In the genomic region with DNA sequence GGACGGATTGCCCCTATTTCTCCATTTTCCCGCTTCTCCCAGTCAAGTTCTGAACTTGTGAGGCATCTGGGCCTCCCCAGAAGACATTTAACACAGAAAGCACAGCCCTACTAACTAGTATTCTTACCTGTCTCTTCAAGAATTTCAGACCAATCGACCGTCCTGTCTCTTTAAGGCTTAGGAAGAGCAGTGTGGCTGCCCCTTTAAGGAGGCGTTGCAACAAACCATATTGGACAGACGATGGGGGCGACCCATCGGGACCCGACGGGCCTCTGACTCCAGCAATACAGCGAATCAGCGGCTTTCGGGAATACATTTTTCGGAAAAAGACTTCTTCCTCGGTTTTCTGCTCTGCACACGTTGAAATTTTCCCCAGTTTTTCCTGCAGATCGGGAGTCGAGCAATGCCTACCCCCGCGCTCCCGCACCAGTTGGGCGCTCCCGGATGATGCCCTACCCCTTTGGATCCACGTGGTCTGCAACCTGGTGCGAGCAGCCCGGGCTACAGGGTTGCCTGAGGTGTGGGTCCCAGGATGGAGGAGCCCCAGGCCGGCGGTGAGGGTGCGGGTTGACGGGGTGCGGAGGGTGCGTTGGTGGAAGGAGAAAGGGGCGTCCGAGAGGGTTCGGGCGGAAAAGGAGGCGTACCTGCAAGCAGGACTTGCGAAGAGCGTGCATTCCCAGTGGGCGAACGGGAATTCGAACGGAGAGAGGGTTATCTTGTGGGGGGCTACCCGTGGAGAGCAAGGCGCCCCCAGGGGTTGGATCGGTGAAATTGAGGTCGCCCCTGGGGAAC, we compare ENCODE assay signal across 1 cellular context.
TF ChIP-seq lines count a peak whose summit lies in the region.

A gene with protein sequence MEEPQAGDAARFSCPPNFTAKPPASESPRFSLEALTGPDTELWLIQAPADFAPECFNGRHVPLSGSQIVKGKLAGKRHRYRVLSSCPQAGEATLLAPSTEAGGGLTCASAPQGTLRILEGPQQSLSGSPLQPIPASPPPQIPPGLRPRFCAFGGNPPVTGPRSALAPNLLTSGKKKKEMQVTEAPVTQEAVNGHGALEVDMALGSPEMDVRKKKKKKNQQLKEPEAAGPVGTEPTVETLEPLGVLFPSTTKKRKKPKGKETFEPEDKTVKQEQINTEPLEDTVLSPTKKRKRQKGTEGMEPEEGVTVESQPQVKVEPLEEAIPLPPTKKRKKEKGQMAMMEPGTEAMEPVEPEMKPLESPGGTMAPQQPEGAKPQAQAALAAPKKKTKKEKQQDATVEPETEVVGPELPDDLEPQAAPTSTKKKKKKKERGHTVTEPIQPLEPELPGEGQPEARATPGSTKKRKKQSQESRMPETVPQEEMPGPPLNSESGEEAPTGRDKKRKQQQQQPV (plus strand): TSS at position 480 of the 792 bp plus-strand sequence. CDS start 53 bp downstream, at position 533.

TF ChIP-seq in HepG2, 621 proteins besides CTCF, POLR2A, EP300 and RAD21 (continued from another document and continues in another):
- TF ChIP-seq SMAD3 (CRISPR knock-in tag; IDR thresholded peaks at IDR 0.05) (peak; percentile 53; the same call in 1 of the 2 replicates), ZFP90 (CRISPR knock-in tag; IDR thresholded peaks at IDR 0.05; ENCODE audit: borderline replicate concordance) (no peak), TRIM24 (CRISPR knock-in tag; IDR thresholded peaks at IDR 0.05) (no peak), ZNF7 (CRISPR knock-in tag; IDR thresholded peaks at IDR 0.05) (no peak), ZNF232 (CRISPR knock-in tag; IDR thresholded peaks at IDR 0.05; ENCODE audit: borderline replicate concordance) (no peak), ZNF180 (CRISPR knock-in tag; IDR thresholded peaks at IDR 0.05; ENCODE audit: borderline replicate concordance, low read depth) (no peak), MED8 (CRISPR knock-in tag; IDR thresholded peaks at IDR 0.05; ENCODE audit: insufficient replicate concordance) (peak; percentile 65), ZNF124 (CRISPR knock-in tag; IDR thresholded peaks at IDR 0.05) (no peak), IKZF4 (CRISPR knock-in tag; IDR thresholded peaks at IDR 0.05; ENCODE audit: borderline replicate concordance, low read depth, not compliant biosample characterization) (no peak), ESRRA (CRISPR knock-in tag; IDR thresholded peaks at IDR 0.05; ENCODE audit: low read depth) (no peak), ZNF441 (CRISPR knock-in tag; IDR thresholded peaks at IDR 0.05; ENCODE audit: borderline replicate concordance) (no peak), SIN3A (IDR thresholded peaks at IDR 0.05; ENCODE audit: borderline replicate concordance, low read depth, low read length) (peak; percentile 95), TMF1 (CRISPR knock-in tag; IDR thresholded peaks at IDR 0.05; ENCODE audit: low read depth) (no peak), ZNF792 (CRISPR knock-in tag; IDR thresholded peaks at IDR 0.05) (0 out of 2 replicates have a peak, but pooled peaks have one; percentile 15), NFE2L2 (IDR thresholded peaks at IDR 0.05; ENCODE audit: low read length) (no peak), PHB2 (IDR thresholded peaks at IDR 0.05; ENCODE audit: partially characterized antibody) (no peak), ZNF446 (CRISPR knock-in tag; IDR thresholded peaks at IDR 0.05) (no peak), FOXK2 (IDR thresholded peaks at IDR 0.05) (peak; percentile 99), DNMT1 (CRISPR knock-in tag; IDR thresholded peaks at IDR 0.05) (no peak), ZNF354B (CRISPR knock-in tag; IDR thresholded peaks at IDR 0.05) (0 out of 2 replicates have a peak, but pooled peaks have one; percentile 72), NFIC (IDR thresholded peaks at IDR 0.05; ENCODE audit: low read length) (0 out of 2 replicates have a peak, but pooled peaks have one; percentile 32), ZNF510 (CRISPR knock-in tag; IDR thresholded peaks at IDR 0.05; ENCODE audit: low read depth) (peak; percentile 78; the same call in 1 of the 2 replicates), MXD3 (CRISPR knock-in tag; IDR thresholded peaks at IDR 0.05) (peak; percentile 87; the same call in 1 of the 2 replicates), POGZ (CRISPR knock-in tag; IDR thresholded peaks at IDR 0.05) (no peak), SIN3B (IDR thresholded peaks at IDR 0.05; ENCODE audit: low read length) (no peak), ZNF431 (CRISPR knock-in tag; IDR thresholded peaks at IDR 0.05; ENCODE audit: borderline replicate concordance, low read depth) (no peak), CEBPB (IDR thresholded peaks at IDR 0.05; ENCODE audit: borderline replicate concordance, low read depth, low read length) (no peak), BHLHE40 (IDR thresholded peaks at IDR 0.05; ENCODE audit: low read length) (peak; percentile 96), ZNF710 (CRISPR knock-in tag; IDR thresholded peaks at IDR 0.05; ENCODE audit: borderline replicate concordance) (0 out of 2 replicates have a peak, but pooled peaks have one; percentile 41), ZFP37 (CRISPR knock-in tag; IDR thresholded peaks at IDR 0.05; ENCODE audit: borderline replicate concordance) (no peak), RORA (CRISPR knock-in tag; IDR thresholded peaks at IDR 0.05) (no peak), CEBPZ (IDR thresholded peaks at IDR 0.05; ENCODE audit: low read length) (no peak), ZNF674 (CRISPR knock-in tag; IDR thresholded peaks at IDR 0.05; ENCODE audit: low read depth) (no peak), HNRNPLL (IDR thresholded peaks at IDR 0.05; ENCODE audit: low read depth, low read length, poor library complexity, severe bottlenecking) (peak; percentile 37), ZNF225 (CRISPR knock-in tag; IDR thresholded peaks at IDR 0.05) (no peak), AHR (CRISPR knock-in tag; IDR thresholded peaks at IDR 0.05) (no peak), ZNF44 (CRISPR knock-in tag; IDR thresholded peaks at IDR 0.05) (no peak), WIZ (CRISPR knock-in tag; IDR thresholded peaks at IDR 0.05) (no peak), SNAPC5 (CRISPR knock-in tag; IDR thresholded peaks at IDR 0.05; ENCODE audit: borderline replicate concordance) (no peak), PRDM15 (CRISPR knock-in tag; IDR thresholded peaks at IDR 0.05) (no peak), ZNF629 (CRISPR knock-in tag; conservative IDR thresholded peaks at IDR 0.05) (no peak), PITX1 (CRISPR knock-in tag; IDR thresholded peaks at IDR 0.05) (no peak), FOSL1 (CRISPR knock-in tag; IDR thresholded peaks at IDR 0.05; ENCODE audit: borderline replicate concordance) (no peak)
- TF ChIP-seq, protein P1, sequence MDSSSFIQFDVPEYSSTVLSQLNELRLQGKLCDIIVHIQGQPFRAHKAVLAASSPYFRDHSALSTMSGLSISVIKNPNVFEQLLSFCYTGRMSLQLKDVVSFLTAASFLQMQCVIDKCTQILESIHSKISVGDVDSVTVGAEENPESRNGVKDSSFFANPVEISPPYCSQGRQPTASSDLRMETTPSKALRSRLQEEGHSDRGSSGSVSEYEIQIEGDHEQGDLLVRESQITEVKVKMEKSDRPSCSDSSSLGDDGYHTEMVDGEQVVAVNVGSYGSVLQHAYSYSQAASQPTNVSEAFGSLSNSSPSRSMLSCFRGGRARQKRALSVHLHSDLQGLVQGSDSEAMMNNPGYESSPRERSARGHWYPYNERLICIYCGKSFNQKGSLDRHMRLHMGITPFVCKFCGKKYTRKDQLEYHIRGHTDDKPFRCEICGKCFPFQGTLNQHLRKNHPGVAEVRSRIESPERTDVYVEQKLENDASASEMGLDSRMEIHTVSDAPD (CRISPR knock-in tag; IDR thresholded peaks at IDR 0.05) = no peak
- TF ChIP-seq, protein P2, sequence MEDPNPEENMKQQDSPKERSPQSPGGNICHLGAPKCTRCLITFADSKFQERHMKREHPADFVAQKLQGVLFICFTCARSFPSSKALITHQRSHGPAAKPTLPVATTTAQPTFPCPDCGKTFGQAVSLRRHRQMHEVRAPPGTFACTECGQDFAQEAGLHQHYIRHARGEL (CRISPR knock-in tag; IDR thresholded peaks at IDR 0.05) = no peak
- TF ChIP-seq, protein P3, sequence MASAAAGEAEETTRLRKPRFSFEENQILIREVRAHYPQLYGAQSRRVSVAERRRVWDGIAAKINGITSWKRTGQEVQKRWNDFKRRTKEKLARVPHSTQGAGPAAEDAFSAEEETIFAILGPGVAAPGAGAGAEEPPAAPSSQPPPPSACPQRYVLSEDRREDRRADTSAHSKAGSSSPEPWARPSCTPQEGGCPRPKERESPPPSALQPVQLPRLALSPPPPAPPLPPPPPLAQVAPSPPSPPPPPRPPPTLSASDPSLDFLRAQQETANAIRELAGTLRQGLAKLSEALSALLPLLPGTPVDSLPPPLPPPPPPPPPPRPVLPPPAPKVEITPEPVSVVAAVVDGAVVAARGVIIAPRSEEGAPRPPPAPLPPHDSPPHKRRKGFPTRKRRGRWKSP (CRISPR knock-in tag; IDR thresholded peaks at IDR 0.05) = 0 out of 2 replicates have a peak, but pooled peaks have one; percentile 33
- TF ChIP-seq, protein P4, sequence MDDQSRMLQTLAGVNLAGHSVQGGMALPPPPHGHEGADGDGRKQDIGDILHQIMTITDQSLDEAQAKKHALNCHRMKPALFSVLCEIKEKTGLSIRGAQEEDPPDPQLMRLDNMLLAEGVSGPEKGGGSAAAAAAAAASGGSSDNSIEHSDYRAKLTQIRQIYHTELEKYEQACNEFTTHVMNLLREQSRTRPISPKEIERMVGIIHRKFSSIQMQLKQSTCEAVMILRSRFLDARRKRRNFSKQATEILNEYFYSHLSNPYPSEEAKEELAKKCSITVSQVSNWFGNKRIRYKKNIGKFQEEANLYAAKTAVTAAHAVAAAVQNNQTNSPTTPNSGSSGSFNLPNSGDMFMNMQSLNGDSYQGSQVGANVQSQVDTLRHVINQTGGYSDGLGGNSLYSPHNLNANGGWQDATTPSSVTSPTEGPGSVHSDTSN (CRISPR knock-in tag; IDR thresholded peaks at IDR 0.05; ENCODE audit: borderline replicate concordance) = no peak
